ENCODE assay signal across 8 cellular contexts in genomic region chr2:127885780-127886592, GRCh38. TPM values are rescaled to one million over a fixed set of nuclear protein-coding genes. Genes with fewer than 3 reads are reported as not detected.
DNase-seq lines count a peak whose midpoint lies in the region; ATAC-seq and TF ChIP-seq lines count a peak whose summit lies in the region.
"Not testable (repeated sequence)": the region's sequence is repeated elsewhere in the genome, so short reads cannot be mapped to it uniquely, and the experiment has no call there.

Gene AMMECR1L (minus strand): TSS chr2:127885956. CDS start chr2:127874234, 11,722 bp downstream.

- POLR2A ChIA-PET in HCT116 (lab: Charles Lee): not testable (repeated sequence)
- POLR2A ChIA-PET in T-cell (lab: Charles Lee): interaction anchor here in 1 of 2 donors (0.6 kb wide), 1 partner anchor 84 kb away, joined by 10 read pairs; no protein-coding TSS in a partner anchor

- not testable (repeated sequence) for H2BK120ac ChIP-seq in neuronal stem cell (ENCODE audit: low read depth, low read length)

- H3K23ac ChIP-seq in neuronal stem cell (ENCODE audit: low read depth, low read length, poor library complexity): peak within 1 kb of the TSS; percentile 76

- H3K27ac Mint-ChIP-seq in T-cell: peak within 1 kb of the TSS; percentile 76 to 87
- peak within 1 kb of the TSS; percentile 72 for H3K27ac Mint-ChIP-seq in activated naive CD8-positive, alpha-beta T cell

- CTCF ChIA-PET in HCT116 (lab: Charles Lee); T-cell (lab: Charles Lee): not testable (repeated sequence)

- H3K4me1 Mint-ChIP-seq in T-cell: peaks cover 44 to 60% (median 50%) of the 10 kb centered on the region in 3 donors
- H3K4me1 Mint-ChIP-seq in activated naive CD8-positive, alpha-beta T cell (ENCODE audit: low read depth): peaks cover 57% of the 10 kb centered on the region

- H4K8ac ChIP-seq in neuronal stem cell (ENCODE audit: low read depth, low read length): peak within 1 kb of the TSS; percentile 89

- H3K4me1 ChIP-seq in HCT116 (ENCODE audit: control insufficient read depth in 1 of 2, insufficient read depth in 2 of 2, low read length in 2 of 2): peaks cover 10 to 17% of the 10 kb centered on the region in 2 experiments; a peak in 3 of 4 replicates
- H3K4me1 ChIP-seq in neuronal stem cell (ENCODE audit: control insufficient read depth in 2 of 2, insufficient read depth in 1 of 2, low read depth in 1 of 2, low read length in 2 of 2): peaks cover 4 to 14% of the 10 kb centered on the region in 2 donors
- H3K4me1 ChIP-seq in stomach: peaks cover 21 to 59% (median 40%) of the 10 kb centered on the region in 4 donors

- no CpG with 5 or more reads among the region's 85 CpGs for WGBS in neuronal stem cell (ENCODE audit: extremely low coverage in 2 of 2, insufficient read length in 2 of 2, insufficient replicate concordance in 1 of 2), 2 donors
- WGBS in stomach, 5 donors: 0 to 1% (median 1%) methylated on average over 5 to 68 of the region's 85 CpGs

- peak within 1 kb of the TSS; percentile 89 for H3K18ac ChIP-seq in neuronal stem cell (ENCODE audit: low read length)

- H2BK12ac ChIP-seq in neuronal stem cell (ENCODE audit: low read length): not testable (repeated sequence)

- not testable (repeated sequence) for H3K4ac ChIP-seq in neuronal stem cell (ENCODE audit: low read length)

- H3K36me3 ChIP-seq in HCT116 (ENCODE audit: control insufficient read depth in 1 of 2, insufficient read depth in 2 of 2, low read length in 2 of 2) (peaks cover 6 to 13% of the 10 kb centered on the region in 2 experiments; a peak in 2 of 4 replicates), MG63 (peaks cover 23% of the 10 kb centered on the region), neuronal stem cell (replicated peaks in 1 of 2; ENCODE audit: control insufficient read depth in 2 of 2, insufficient read depth in 2 of 2, low read length in 2 of 2) (peaks cover 3 to 41% of the 10 kb centered on the region in 2 donors), stomach (peaks cover 6 to 30% (median 25%) of the 10 kb centered on the region in 4 donors)

- H4K91ac ChIP-seq in neuronal stem cell (ENCODE audit: low read depth, low read length, poor library complexity): not testable (repeated sequence)

- H3K27ac ChIP-seq in HCT116 (ENCODE audit: low read depth, low read length): peak within 1 kb of the TSS; percentile 84
- peak within 1 kb of the TSS; percentile 85 for H3K27ac ChIP-seq in neuronal stem cell (replicated peaks; ENCODE audit: low read length)
- H3K27ac ChIP-seq in stomach: peak within 1 kb of the TSS; percentile 91 to 96 (median 94)

- TF ChIP-seq RAD21 in HCT116 (IDR thresholded peaks at IDR 0.05; ENCODE audit: low read depth): not testable (repeated sequence)

- TF ChIP-seq EP300 in stomach (IDR thresholded peaks at IDR 0.05): not testable (repeated sequence)

- H2BK15ac ChIP-seq in neuronal stem cell (ENCODE audit: low read length): not testable (repeated sequence)

- not testable (repeated sequence) for BruUV-seq in HCT116 (replicated peaks; lab: Mats Ljungman, UMichigan)

- not testable (repeated sequence) for H2BK5ac ChIP-seq in neuronal stem cell (ENCODE audit: low read length)

- not testable (repeated sequence) for TF ChIP-seq POLR2A in HCT116 (IDR thresholded peaks at IDR 0.05; ENCODE audit: borderline replicate concordance, extremely low read depth, insufficient read depth, insufficient read length); stomach (IDR thresholded peaks at IDR 0.05)

- intact Hi-C loops in HCT116 (cut with micrococcal nuclease): loop anchor here (10.0 kb wide), 1 partner anchor 139 kb away; the partner anchor contains the start of gene SAP130
- intact Hi-C loops in stomach (cut with DNase I; ENCODE audit: low total_unique reads): not testable (repeated sequence)

- peak within 1 kb of the TSS; percentile 83 to 91 (median 88) for H3K4me3 Mint-ChIP-seq in T-cell
- H3K4me3 Mint-ChIP-seq in activated naive CD8-positive, alpha-beta T cell: peak within 1 kb of the TSS; percentile 95

- H3K9ac ChIP-seq in HCT116 (ENCODE audit: low read length) (peak within 1 kb of the TSS; percentile 68), neuronal stem cell (ENCODE audit: low read depth, low read length, poor library complexity) (peak within 1 kb of the TSS; percentile 89)

- H3K4me2 ChIP-seq in HCT116 (ENCODE audit: low read length) (peak within 1 kb of the TSS; percentile 79), neuronal stem cell (ENCODE audit: insufficient read depth, low read length, poor library complexity, severe bottlenecking) (peak within 1 kb of the TSS; percentile 50)

- not testable (repeated sequence) for H3K9me3 Mint-ChIP-seq in T-cell; activated naive CD8-positive, alpha-beta T cell (ENCODE audit: low read depth)

- H3K14ac ChIP-seq in neuronal stem cell (ENCODE audit: low read length): not testable (repeated sequence)

- ATAC-seq in HCT116 (peak; percentile 89), T-cell (replicated peaks in 1 of 4) (peak; percentile 91 to 92 (median 92))

- H3K27me3 ChIP-seq in HCT116 (ENCODE audit: insufficient read depth, low read length); MG63; neuronal stem cell (ENCODE audit: control insufficient read depth in 3 of 3, insufficient read depth in 3 of 3, low read depth in 1 of 3, low read length in 3 of 3); stomach: not testable (repeated sequence)

- H3K9me2 ChIP-seq in HCT116 (ENCODE audit: insufficient read depth): not testable (repeated sequence)

- RAD21 ChIA-PET in HCT116 (lab: Charles Lee; ENCODE audit: low non-redundant PET in 1 of 2, low total read pairs in 2 of 2, uncharacterized antibody in 2 of 2, unreplicated experiment in 2 of 2): not testable (repeated sequence)

- not testable (repeated sequence) for H4K20me1 ChIP-seq in HCT116 (ENCODE audit: insufficient read depth)

- not testable (repeated sequence) for TF ChIP-seq CTCF in HCT116 (IDR thresholded peaks at IDR 0.05 in 2 of 3, conservative IDR thresholded peaks at IDR 0.05 in 1 of 3; ENCODE audit: borderline replicate concordance in 1 of 3, insufficient read depth in 1 of 3, low read depth in 2 of 3, low read length in 2 of 3); stomach (IDR thresholded peaks at IDR 0.05)

- H3K27me3 Mint-ChIP-seq in T-cell; activated naive CD8-positive, alpha-beta T cell: not testable (repeated sequence)

- not testable (repeated sequence) for H3K79me1 ChIP-seq in neuronal stem cell (ENCODE audit: low read depth, low read length)

- DNase-seq in GDM1 (lab: John Stamatoyannopoulos, UW) (peak; percentile 38), HCT116 (ENCODE audit: low read depth, low spot score) (peak; percentile 23), MG63 (peak; percentile 86), T-cell (peak; percentile 50 to 82 (median 64)), globus pallidus (ENCODE audit: low spot score) (peak; percentile 75), neuronal stem cell (ENCODE audit: low spot score) (peak; percentile 54), stomach (peak; percentile 78)

- peaks cover 12% of the 10 kb centered on the region for H3K36me3 Mint-ChIP-seq in T-cell
- H3K36me3 Mint-ChIP-seq in activated naive CD8-positive, alpha-beta T cell: not testable (repeated sequence)

- not testable (repeated sequence) for H2AK5ac ChIP-seq in neuronal stem cell (ENCODE audit: low read depth, low read length)

- H3K9me3 ChIP-seq in HCT116 (ENCODE audit: control insufficient read depth in 1 of 2, insufficient read depth in 1 of 2, low read depth in 1 of 2, low read length in 2 of 2); MG63; neuronal stem cell (replicated peaks in 1 of 2; ENCODE audit: control insufficient read depth in 2 of 2, insufficient read depth in 1 of 2, low read depth in 1 of 2, low read length in 2 of 2); stomach: not testable (repeated sequence)

- not testable (repeated sequence) for H2AFZ ChIP-seq in HCT116 (ENCODE audit: low read depth, low read length, poor library complexity, severe bottlenecking)
- H2AFZ ChIP-seq in neuronal stem cell (ENCODE audit: low read length): peak within 1 kb of the TSS; percentile 89

- peaks cover 47% of the 10 kb centered on the region for H3K79me2 ChIP-seq in HCT116 (ENCODE audit: insufficient read depth, low read length)

- H3K4me3 ChIP-seq in HCT116 (replicated peaks in 1 of 2; ENCODE audit: low read depth in 1 of 2, low read length in 2 of 2) (peak within 1 kb of the TSS; percentile 60 to 66), MG63 (peak within 1 kb of the TSS; percentile 75), neuronal stem cell (ENCODE audit: low read length in 2 of 2) (peak within 1 kb of the TSS; percentile 64 to 90), stomach (peak within 1 kb of the TSS; percentile 59 to 70 (median 64))

TF ChIP-seq in HCT116, 20 proteins besides CTCF, POLR2A, EP300 and RAD21:
- TF ChIP-seq ZFX (IDR thresholded peaks at IDR 0.05) (peak; percentile 37; the same call in 1 of the 2 replicates), POLR2AphosphoS5 (IDR thresholded peaks at IDR 0.05; ENCODE audit: low read depth, low read length) (peak; percentile 62)

RNA-seq across cellular contexts. Expression of gene AMMECR1L, which starts in this region (rescaled TPM):
- total RNA-seq in HCT116 (2021; ENCODE audit: unreplicated experiment) (19.1 TPM), T-cell (10 to 100 TPM; 10.2 to 18.1 (median 15.0) TPM), stomach (10 to 100 TPM in 3 of 5 donors, 1 to 10 TPM in 2; 1.4 to 19.8 (median 14.3) TPM)
- polyA plus RNA-seq in HCT116 (2012): 14.8 and 15.2 TPM in 2 replicates
- total RNA-seq in MG63 (2014; rRNA removed; shearing (Covaris generic); ENCODE audit: low replicate concordance): 12.9 and 17.2 TPM in 2 replicates
- polyA plus RNA-seq in neuronal stem cell (2013, experiment 1 of 2): 11.8 TPM
- polyA plus RNA-seq in neuronal stem cell (2013, experiment 2 of 2): 12.0 TPM
- polyA plus RNA-seq in stomach: 1 to 10 TPM; 5.7 to 6.7 (median 6.4) TPM

Comparison
In these comparisons a context has a peak if more than half of its experiments do, and no peak if none do; other contexts are left out.
1. Peak in every context shown above with its lines: DNase-seq, ATAC-seq, H3K4me3 ChIP-seq and H3K27ac ChIP-seq.
2. DNase-seq: peak in every context shown above with its lines; median percentile 86 in MG63; 78 in stomach; 75 in globus pallidus; 64 in T-cell; 54 in neuronal stem cell; 38 in GDM1; 23 in HCT116.